Comparison of ENCODE assay signal across 8 cellular contexts in the genomic region with DNA sequence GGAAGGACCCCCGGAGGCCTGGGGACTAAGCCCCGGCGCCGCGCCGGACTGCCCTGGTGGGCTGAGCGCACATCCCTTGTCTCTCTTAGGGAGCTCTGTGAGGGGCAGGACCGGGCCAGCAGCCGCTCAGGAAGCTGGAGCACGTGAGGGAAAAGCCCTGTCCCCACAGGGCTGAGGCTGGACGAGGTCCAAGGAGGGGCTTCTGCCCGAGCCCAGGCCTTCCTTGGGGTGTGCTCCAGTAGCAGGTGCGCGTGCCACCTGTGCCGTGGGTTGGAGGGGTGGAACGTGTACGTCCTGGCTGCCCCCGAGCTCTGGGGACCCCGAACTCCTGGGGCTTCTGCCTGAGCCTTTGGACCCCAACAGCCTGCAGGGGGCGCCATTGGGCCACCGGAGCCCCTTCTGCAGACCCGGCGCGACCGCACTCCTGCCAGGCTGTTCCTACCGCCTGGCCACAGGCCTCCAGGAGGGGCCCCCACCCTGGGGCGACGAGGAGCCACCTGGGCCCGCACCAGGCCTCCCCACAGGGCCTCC. TPM values are rescaled to one million over a fixed set of nuclear protein-coding genes. Genes with fewer than 3 reads are reported as not detected.
DNase-seq lines count a peak whose midpoint lies in the region; ATAC-seq, FAIRE-seq and TF ChIP-seq lines count a peak whose summit lies in the region.

No MANE protein-coding gene starts in this region.

- no peak for TF ChIP-seq POLR2A in gastroesophageal sphincter (IDR thresholded peaks at IDR 0.05)

- DNase-seq in EL: peak; percentile 69
- peak; percentile 63 to 69 for DNase-seq in Kasumi-1 (lab: John Stamatoyannopoulos, UW)
- peak; percentile 28 to 71 for DNase-seq in SJSA1 (ENCODE audit: low read depth in 1 of 2, low spot score in 2 of 2)
- DNase-seq in activated effector memory CD4-positive, alpha-beta T cell treated with Interleukin-2 at 50 U/mL for 16 hours: peak; percentile 61
- DNase-seq in posterior cingulate gyrus: peak in 7 of 10 donors; percentile 59 to 94 (median 72)
- DNase-seq in urothelium cell line (ENCODE audit: low spot score): peak; percentile 83

- no peak for ATAC-seq in gastroesophageal sphincter
- no peak for ATAC-seq in HG03175 (IDR thresholded peaks at IDR 0.05; ENCODE audit: unreplicated experiment)

- H3K9me3 ChIP-seq in SJSA1 (replicated peaks) (no peaks in the 10 kb centered on the region), gastroesophageal sphincter (peaks cover 0 to 7% (median 0%) of the 10 kb centered on the region in 3 donors)

- FAIRE-seq in urothelium cell line (lab: Jason Lieb, UNC): no peak

- peak in 3 of 4 experiments; percentile 43 to 75 (median 60) for TF ChIP-seq CTCF in gastroesophageal sphincter (IDR thresholded peaks at IDR 0.05)

- TF ChIP-seq EP300 in gastroesophageal sphincter (IDR thresholded peaks at IDR 0.05): no peak

- H3K27ac ChIP-seq in SJSA1 (no peak overlapping the region), gastroesophageal sphincter (no peak overlapping the region)

- peaks cover 14% of the 10 kb centered on the region for H3K36me3 ChIP-seq in SJSA1
- peaks cover 0 to 14% of the 10 kb centered on the region in 2 donors for H3K36me3 ChIP-seq in gastroesophageal sphincter

- 0% methylated on average over 6 of the region's 29 CpGs; no CpG with 5 or more reads in 1 of the 2 donors for WGBS in gastroesophageal sphincter (ENCODE audit: low coverage in 1 of 2), 2 donors

- H3K4me1 ChIP-seq in SJSA1 (replicated peaks) (no peaks in the 10 kb centered on the region), gastroesophageal sphincter (peaks cover 0 to 20% (median 4%) of the 10 kb centered on the region in 3 donors)

- no peak overlapping the region for H3K4me3 ChIP-seq in SJSA1
- H3K4me3 ChIP-seq in gastroesophageal sphincter: no peak overlapping the region

- intact Hi-C loops in posterior cingulate gyrus (cut with DNase I): loop anchor here (1.0 kb wide), 1 partner anchor 62 kb away; no protein-coding TSS in a partner anchor

- H3K27me3 ChIP-seq in SJSA1 (replicated peaks) (no peaks in the 10 kb centered on the region), gastroesophageal sphincter (peaks cover 45% of the 10 kb centered on the region)

RNA-seq across cellular contexts. Expression of a gene that starts 27.2 kb away (rescaled TPM):
- 19.2 and 21.5 TPM in 2 replicates for total RNA-seq in SJSA1 (2014; rRNA removed; shearing (Covaris generic))
- total RNA-seq in gastroesophageal sphincter: 1 to 10 TPM; 6.0 to 8.2 (median 7.1) TPM

RNA-seq across cellular contexts. Expression of a gene that starts 27.4 kb away (rescaled TPM):
- total RNA-seq in SJSA1 (2014; rRNA removed; shearing (Covaris generic)): 9.3 and 14.7 TPM in 2 replicates
- total RNA-seq in gastroesophageal sphincter: 10 to 100 TPM; 46.6 to 94.2 (median 64.6) TPM

RNA-seq across cellular contexts. Expression of a gene that starts 36.4 kb away (rescaled TPM):
- total RNA-seq in SJSA1 (2014; rRNA removed; shearing (Covaris generic)): 92.3 and 102 TPM in 2 replicates
- total RNA-seq in gastroesophageal sphincter: 10 to 100 TPM; 34.1 to 54.0 (median 38.6) TPM

RNA-seq across cellular contexts. Expression of a gene that starts 44.6 kb away (rescaled TPM):
- total RNA-seq in SJSA1 (2014; rRNA removed; shearing (Covaris generic)): 10.2 and 13.8 TPM in 2 replicates
- total RNA-seq in gastroesophageal sphincter: 10 to 100 TPM in 1 of 4 donors, 1 to 10 TPM in 3; 1.4 to 17.7 (median 1.8) TPM
